Comparison of ENCODE assay signal across 7 cellular contexts in the genomic region with DNA sequence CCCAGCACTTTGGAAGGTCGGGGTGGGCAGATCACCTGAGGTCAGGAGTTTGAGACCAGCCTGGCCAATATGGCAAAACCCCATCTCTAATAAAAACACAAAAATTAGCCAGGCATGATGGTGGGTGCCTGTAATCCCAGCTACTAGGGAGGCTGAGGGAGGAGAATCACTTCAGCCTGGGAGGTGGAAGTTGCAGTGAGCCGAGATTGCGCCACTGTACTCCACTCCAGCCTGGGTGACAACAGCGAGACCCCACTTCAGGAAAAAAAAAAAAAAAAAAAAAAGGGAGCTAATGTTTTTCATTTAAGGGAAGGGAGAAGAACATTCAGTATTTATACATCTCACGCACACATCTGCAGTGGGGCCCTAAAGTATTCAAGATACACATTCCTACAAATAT.
A peak's percentile ranks its signal among the peaks of the same experiment; 100 is the strongest.
DNase-seq lines count a peak whose midpoint lies in the region; ATAC-seq and TF ChIP-seq lines count a peak whose summit lies in the region.
"Not testable (repeated sequence)": the region's sequence is repeated elsewhere in the genome, so short reads cannot be mapped to it uniquely, and the experiment has no call there.

No MANE protein-coding gene starts in this region.

- H3K79me2 ChIP-seq in DOHH2 (ENCODE audit: control insufficient read depth, low read length) = peaks cover 66% of the 10 kb centered on the region
- peaks cover 54% of the 10 kb centered on the region; the same call in 1 of the 2 replicates for H3K79me2 ChIP-seq in OCI-LY7 (ENCODE audit: insufficient read depth, low read depth, low read length)

- H3K27ac ChIP-seq in DOHH2 (ENCODE audit: low read depth, low read length) = peak overlapping the region; percentile 97
- peak overlapping the region; percentile 100 for H3K27ac ChIP-seq in OCI-LY7 (ENCODE audit: low read depth, low read length, poor library complexity, severe bottlenecking)
- H3K27ac ChIP-seq in lower lobe of right lung = not testable (repeated sequence)
- H3K27ac ChIP-seq in sigmoid colon = peak overlapping the region in 3 of 4 donors; percentile 72 to 92 (median 86)
- peak overlapping the region; percentile 54 to 74 (median 57) for H3K27ac ChIP-seq in transverse colon

- POLR2A ChIA-PET in OCI-LY7 (lab: Charles Lee) = interaction anchor here (0.6 to 7.1 kb wide), 20 partner anchors 9 to 651 kb away, joined by 3 to 136 read pairs (median 4); no protein-coding TSS in a partner anchor

- in situ Hi-C loops in transverse colon (cut with MboI; ENCODE audit: low pct_ligation_motif_present in 1 of 4, low pct_unique_long_range_greater_than_20kb in 1 of 4, low sequenced_read_pairs in 3 of 4) = loop anchor here in 2 of 4 donors (25.0 kb wide), 2 partner anchors 175 to 275 kb away; a partner anchor contains a TSS

- not testable (repeated sequence) for H3K9me2 ChIP-seq in DOHH2 (replicated peaks; ENCODE audit: control insufficient read depth, low read length); OCI-LY7 (ENCODE audit: insufficient read depth, low read length)

- peak overlapping the region; percentile 92 for H3K4me2 ChIP-seq in DOHH2 (ENCODE audit: low read length)
- peak overlapping the region; percentile 88 for H3K4me2 ChIP-seq in OCI-LY7 (ENCODE audit: low read length)

- H3K36me3 ChIP-seq in DOHH2 (ENCODE audit: control insufficient read depth, low read length) (peaks cover 50% of the 10 kb centered on the region), OCI-LY7 (ENCODE audit: insufficient read depth, low read length) (peaks cover 32% of the 10 kb centered on the region)
- H3K36me3 ChIP-seq in lower lobe of right lung, sigmoid colon, transverse colon: not testable (repeated sequence)

- not testable (repeated sequence) for ATAC-seq in lower lobe of right lung

- H3K27me3 ChIP-seq in DOHH2 (ENCODE audit: control insufficient read depth, low read length); lower lobe of right lung (ENCODE audit: low read depth); sigmoid colon; transverse colon: not testable (repeated sequence)

- TF ChIP-seq POLR2A in sigmoid colon (IDR thresholded peaks at IDR 0.05); transverse colon (IDR thresholded peaks at IDR 0.05): not testable (repeated sequence)

- H3F3A ChIP-seq in DOHH2 (ENCODE audit: control insufficient read depth, insufficient read depth) = peaks cover 51% of the 10 kb centered on the region

- not testable (repeated sequence) for TF ChIP-seq CTCF in DOHH2 (IDR thresholded peaks at IDR 0.05; ENCODE audit: low read depth, low read length, poor library complexity, severe bottlenecking); OCI-LY7 (conservative IDR thresholded peaks at IDR 0.05; ENCODE audit: low read length); lower lobe of right lung (IDR thresholded peaks at IDR 0.05); sigmoid colon (IDR thresholded peaks at IDR 0.05); transverse colon (IDR thresholded peaks at IDR 0.05)

- not testable (repeated sequence) for BruUV-seq in OCI-LY7 (replicated peaks; lab: Mats Ljungman, UMichigan)

- CTCF ChIA-PET in OCI-LY7 (lab: Charles Lee; ENCODE audit: unreplicated experiment) = interaction anchor here (0.6 to 1.0 kb wide), 5 partner anchors 14 to 327 kb away, joined by 3 to 5 read pairs (median 4); no protein-coding TSS in a partner anchor

- WGBS in sigmoid colon, 2 donors = 91 to 95% methylated on average over 5 of the region's 5 CpGs
- WGBS in transverse colon (ENCODE audit: low coverage in 1 of 2), 2 donors = 81 to 93% methylated on average over 3 to 5 of the region's 5 CpGs

- not testable (repeated sequence) for TF ChIP-seq EP300 in sigmoid colon (IDR thresholded peaks at IDR 0.05); transverse colon (IDR thresholded peaks at IDR 0.05; ENCODE audit: low read depth)

- DNase-seq in OCI-LY7 (ENCODE audit: low spot score); lower lobe of right lung; transverse colon: not testable (repeated sequence)
- DNase-seq in activated effector memory CD4-positive, alpha-beta T cell treated with anti-CD3 and anti-CD28 coated beads, Interleukin-2, amount 50 U/mL, for 16 hours = peak; percentile 37
- DNase-seq in cardiac septum (ENCODE audit: low spot score) = peak; percentile 38
- DNase-seq in sigmoid colon = peak; percentile 52

- peak overlapping the region; percentile 87 for H3K4me3 ChIP-seq in DOHH2 (ENCODE audit: low read length)
- H3K4me3 ChIP-seq in OCI-LY7 (ENCODE audit: low read depth, low read length, poor library complexity, severe bottlenecking) = peak overlapping the region; percentile 69
- H3K4me3 ChIP-seq in lower lobe of right lung = peak overlapping the region; percentile 27
- not testable (repeated sequence) for H3K4me3 ChIP-seq in sigmoid colon, transverse colon

- intact Hi-C loops in OCI-LY7 (cut with micrococcal nuclease; ENCODE audit: unreplicated experiment) = loop anchor here (2.0 to 5.0 kb wide), 3 partner anchors 110 to 535 kb away; a partner anchor contains a TSS
- intact Hi-C loops in cardiac septum (cut with DNase I) = loop anchor here (5.0 to 10.0 kb wide), 2 partner anchors 102 to 275 kb away; no protein-coding TSS in a partner anchor
- intact Hi-C loops in lower lobe of right lung (cut with DNase I) = not testable (repeated sequence)
- intact Hi-C loops in sigmoid colon (cut with DNase I) = loop anchor here (5.0 kb wide), 3 partner anchors 95 to 155 kb away; no protein-coding TSS in a partner anchor
- intact Hi-C loops in transverse colon (cut with DNase I; ENCODE audit: low total_unique reads) = loop anchor here (5.0 kb wide), 1 partner anchor 175 kb away; a partner anchor contains a TSS

- not testable (repeated sequence) for H3K9me3 ChIP-seq in DOHH2 (ENCODE audit: control insufficient read depth, insufficient read depth, low read length); OCI-LY7 (ENCODE audit: low read length); lower lobe of right lung; sigmoid colon; transverse colon

- H3K4me1 ChIP-seq in DOHH2 (ENCODE audit: control insufficient read depth, low read length) = peaks cover 89% of the 10 kb centered on the region
- H3K4me1 ChIP-seq in OCI-LY7 (ENCODE audit: insufficient read depth, low read length, poor library complexity, severe bottlenecking) = peaks cover 66% of the 10 kb centered on the region
- peaks cover 19% of the 10 kb centered on the region for H3K4me1 ChIP-seq in lower lobe of right lung
- H3K4me1 ChIP-seq in sigmoid colon = peaks cover 0 to 80% (median 61%) of the 10 kb centered on the region in 4 donors
- H3K4me1 ChIP-seq in transverse colon = peaks cover 4 to 22% (median 17%) of the 10 kb centered on the region in 4 donors

- peak overlapping the region; percentile 10; the same call in 1 of the 2 replicates for H2AFZ ChIP-seq in OCI-LY7 (ENCODE audit: low read length)

- not testable (repeated sequence) for H4K20me1 ChIP-seq in DOHH2 (ENCODE audit: control insufficient read depth, insufficient read depth, low read depth, low read length); OCI-LY7 (ENCODE audit: insufficient read depth, low read length)
